Comparison of ENCODE assay signal across 1 cellular context in the genomic region with DNA sequence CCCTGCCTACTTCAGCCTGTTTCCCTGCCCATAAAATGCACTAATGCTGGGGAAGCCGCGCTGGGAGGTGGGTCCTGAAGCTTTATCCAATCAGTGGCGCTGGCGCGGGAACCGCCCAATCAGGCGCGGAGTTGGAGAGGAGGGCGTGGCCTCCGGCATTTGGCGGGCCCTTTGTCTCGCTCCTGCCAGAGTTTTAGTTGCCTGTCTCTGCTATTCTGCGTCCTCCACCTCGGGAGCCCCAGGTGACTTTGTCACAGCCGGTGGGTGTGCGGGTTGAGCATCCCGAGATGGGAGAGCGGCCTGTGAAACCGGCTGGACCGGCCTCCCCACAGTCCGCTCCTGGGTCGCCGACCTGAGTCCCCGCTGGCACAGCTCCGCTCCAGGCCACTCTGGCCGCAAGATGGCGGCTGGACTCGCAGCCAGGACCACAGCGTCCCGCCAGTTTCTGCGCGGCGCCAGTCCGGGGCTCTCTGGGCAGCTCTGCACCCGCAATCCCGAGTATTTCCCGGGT.
TF ChIP-seq lines count a peak whose summit lies in the region.

No MANE protein-coding gene starts in this region.

TF ChIP-seq in H1, 55 proteins besides CTCF, POLR2A, EP300 and RAD21 (continued from another document):
- 0 out of 2 replicates have a peak, but pooled peaks have one; percentile 49 for TF ChIP-seq CHD2 (IDR thresholded peaks at IDR 0.05; ENCODE audit: low read length)
- peak; percentile 80 for TF ChIP-seq TAF7 (optimal IDR thresholded peaks at IDR 0.05; ENCODE audit: borderline replicate concordance, low read depth, low read length)
- no peak for TF ChIP-seq TCF12 (IDR thresholded peaks at IDR 0.05; ENCODE audit: low read depth, low read length)
- TF ChIP-seq CTBP2 (IDR thresholded peaks at IDR 0.05; ENCODE audit: borderline replicate concordance, insufficient read depth, insufficient read length, low read length): no peak
- no peak for TF ChIP-seq RNF2 (IDR thresholded peaks at IDR 0.05; ENCODE audit: borderline replicate concordance, low read depth, low read length, missing control alignments, poor library complexity, severe bottlenecking)
- TF ChIP-seq SIN3A (conservative IDR thresholded peaks at IDR 0.05 in 1 of 2, IDR thresholded peaks at IDR 0.05 in 1 of 2; ENCODE audit: low read depth in 1 of 2, low read length in 2 of 2): peak in 1 of 2 experiments; percentile 52; a peak in 1 of 4 replicates
- peak; percentile 94 for TF ChIP-seq YY1 (IDR thresholded peaks at IDR 0.05; ENCODE audit: low read depth, low read length)
- TF ChIP-seq TAF1 (IDR thresholded peaks at IDR 0.05; ENCODE audit: low read depth, low read length): peak; percentile 96
- TF ChIP-seq, protein P1, sequence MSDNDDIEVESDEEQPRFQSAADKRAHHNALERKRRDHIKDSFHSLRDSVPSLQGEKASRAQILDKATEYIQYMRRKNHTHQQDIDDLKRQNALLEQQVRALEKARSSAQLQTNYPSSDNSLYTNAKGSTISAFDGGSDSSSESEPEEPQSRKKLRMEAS (IDR thresholded peaks at IDR 0.05): peak; percentile 26
- TF ChIP-seq PHF8 (conservative IDR thresholded peaks at IDR 0.05; ENCODE audit: low read depth, low read length): peak; percentile 74
- TF ChIP-seq, protein P2, sequence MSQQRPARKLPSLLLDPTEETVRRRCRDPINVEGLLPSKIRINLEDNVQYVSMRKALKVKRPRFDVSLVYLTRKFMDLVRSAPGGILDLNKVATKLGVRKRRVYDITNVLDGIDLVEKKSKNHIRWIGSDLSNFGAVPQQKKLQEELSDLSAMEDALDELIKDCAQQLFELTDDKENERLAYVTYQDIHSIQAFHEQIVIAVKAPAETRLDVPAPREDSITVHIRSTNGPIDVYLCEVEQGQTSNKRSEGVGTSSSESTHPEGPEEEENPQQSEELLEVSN (IDR thresholded peaks at IDR 0.05): peak; percentile 87
- TF ChIP-seq USF2 (IDR thresholded peaks at IDR 0.05; ENCODE audit: low read length): peak; percentile 35; the same call in 1 of the 2 replicates
- peak; percentile 85 for TF ChIP-seq POLR2AphosphoS5 (IDR thresholded peaks at IDR 0.05; ENCODE audit: low read depth, low read length)
